In genomic region chr1:6288674-6289073, GRCh38 we compare ENCODE assay signal across 28 cellular contexts. TPM values are rescaled to one million over a fixed set of nuclear protein-coding genes. Genes with fewer than 3 reads are reported as not detected.
"Had no signal": no experiment of that assay in that cellular context is flagged by ENCODE, and none has a peak within 500 bp of the region (broad histone marks: within the 10 kb centered on the region; RNA-seq: fewer than 3 reads in every experiment).

No MANE protein-coding gene starts in this region.

- H3K4me3 ChIP-seq: esophagus squamous epithelium, gastroesophageal sphincter, sigmoid colon, smooth muscle cell, testis had no signal

- ATAC-seq: gastroesophageal sphincter; stimulated activated naive B cell treated with anti-CD40 and anti-IgM and Interleukin-4, amounts not matched to agents 10 μg/mL and 1 μg/mL and 100 μg/mL, for 72 hours had no signal

- H3K27ac ChIP-seq: sigmoid colon had no signal

- DNase-seq: activated CD4-positive, alpha-beta memory T cell treated with anti-CD3 and anti-CD28 coated beads for 36 hours; activated CD4-positive, alpha-beta T cell treated with anti-CD3 and anti-CD28 coated beads for 48 hours; activated naive CD4-positive, alpha-beta T cell treated with Interleukin-2 at 50 U/mL for 16 hours; activated naive CD8-positive, alpha-beta T cell treated with anti-CD3 and anti-CD28 coated beads for 36 hours; activated T-cell treated with anti-CD3 and anti-CD28 coated beads, Interleukin-2, amount 50 U/mL, for 48 hours; amniotic stem cell; cerebellar nuclear complex; endodermal cell; esophagus squamous epithelium; head of caudate nucleus; hypothalamus; occipital lobe; sigmoid colon; stimulated activated CD4-positive, alpha-beta T cell treated with anti-CD3 and anti-CD28 coated beads, Interleukin-15, amount 100 ng/mL, for 24 hours; stimulated activated CD8-positive, alpha-beta memory T cell treated with anti-CD3 and anti-CD28 coated beads, Interleukin-4, amount 100 ng/mL, for 48 hours; stimulated activated naive B cell treated with anti-CD40 and anti-IgM and Interleukin-4, amounts not matched to agents 10 μg/mL and 1 μg/mL and 100 μg/mL, for 72 hours; T-helper 9 cell; testis; trophoblast cell had no signal

- H3K27me3 ChIP-seq: esophagus squamous epithelium, gastroesophageal sphincter, sigmoid colon, testis had no signal

- H3K4me3 Mint-ChIP-seq: activated CD4-positive, alpha-beta memory T cell treated with anti-CD3 and anti-CD28 coated beads for 36 hours; activated naive CD8-positive, alpha-beta T cell treated with anti-CD3 and anti-CD28 coated beads for 36 hours; endodermal cell; memory B cell; stimulated activated naive B cell treated with anti-CD40 and anti-IgM and Interleukin-4, amounts not matched to agents 10 μg/mL and 1 μg/mL and 100 μg/mL, for 72 hours had no signal

- H3K27me3 Mint-ChIP-seq: activated CD4-positive, alpha-beta memory T cell treated with anti-CD3 and anti-CD28 coated beads for 36 hours; activated naive CD8-positive, alpha-beta T cell treated with anti-CD3 and anti-CD28 coated beads for 36 hours; memory B cell; stimulated activated naive B cell treated with anti-CD40 and anti-IgM and Interleukin-4, amounts not matched to agents 10 μg/mL and 1 μg/mL and 100 μg/mL, for 72 hours had no signal

- H3K27ac Mint-ChIP-seq: activated CD4-positive, alpha-beta memory T cell treated with anti-CD3 and anti-CD28 coated beads for 36 hours; activated naive CD8-positive, alpha-beta T cell treated with anti-CD3 and anti-CD28 coated beads for 36 hours; memory B cell; stimulated activated naive B cell treated with anti-CD40 and anti-IgM and Interleukin-4, amounts not matched to agents 10 μg/mL and 1 μg/mL and 100 μg/mL, for 72 hours had no signal

- FAIRE-seq: bronchial epithelial cell, islet of Langerhans had no signal

- H3K4me1 Mint-ChIP-seq: activated naive CD8-positive, alpha-beta T cell treated with anti-CD3 and anti-CD28 coated beads for 36 hours; endodermal cell; memory B cell had no signal

- H3K4me2 ChIP-seq: smooth muscle cell had no signal

- H3K9me3 ChIP-seq: esophagus squamous epithelium, gastroesophageal sphincter, sigmoid colon, testis had no signal

- H3K36me3 Mint-ChIP-seq: activated naive CD8-positive, alpha-beta T cell treated with anti-CD3 and anti-CD28 coated beads for 36 hours; memory B cell had no signal

- H3K9me3 Mint-ChIP-seq: activated CD4-positive, alpha-beta memory T cell treated with anti-CD3 and anti-CD28 coated beads for 36 hours; activated naive CD8-positive, alpha-beta T cell treated with anti-CD3 and anti-CD28 coated beads for 36 hours; endodermal cell; memory B cell; stimulated activated naive B cell treated with anti-CD40 and anti-IgM and Interleukin-4, amounts not matched to agents 10 μg/mL and 1 μg/mL and 100 μg/mL, for 72 hours had no signal

RNA-seq across cellular contexts. Expression of gene HES3, which starts 44.7 kb away (rescaled TPM):
- total RNA-seq: activated CD4-positive, alpha-beta memory T cell treated with anti-CD3 and anti-CD28 coated beads for 36 hours; activated naive CD8-positive, alpha-beta T cell treated with anti-CD3 and anti-CD28 coated beads for 36 hours; bronchial epithelial cell; esophagus squamous epithelium; gastroesophageal sphincter; liver; occipital lobe; renal cortical epithelial cell; sigmoid colon; smooth muscle cell; T-helper 1 cell treated with Interleukin-12 subunit alpha and Interleukin-12 subunit beta and Interleukin-4 antibody, amounts not matched to agents 30 ng/mL and 1 ng/mL, for 36 hours; testis had no signal
- polyA plus RNA-seq: liver, neural cell, sigmoid colon, smooth muscle cell had no signal
